ENCODE assay signal across 26 cellular contexts in the genomic region with DNA sequence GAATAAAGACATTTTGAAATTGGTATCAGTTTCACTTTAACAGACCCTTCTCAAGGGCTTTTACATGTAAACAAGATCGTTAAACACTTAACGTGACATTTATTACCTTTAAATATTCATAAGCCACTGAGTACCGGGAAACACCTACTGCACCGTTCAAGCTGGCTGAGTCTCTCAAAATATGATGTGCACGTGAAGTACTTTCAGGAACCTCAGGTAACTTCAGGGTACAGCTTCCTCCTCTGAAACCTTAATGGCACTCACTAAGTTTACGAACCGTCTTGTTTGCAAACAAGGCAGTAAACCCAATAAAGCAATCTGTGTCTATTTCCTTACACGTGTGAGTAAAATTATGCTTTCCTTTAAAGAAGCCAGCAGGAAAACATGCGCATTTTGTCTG.
A peak's percentile ranks its signal among the peaks of the same experiment; 100 is the strongest.
DNase-seq lines count a peak whose midpoint lies in the region; ATAC-seq and TF ChIP-seq lines count a peak whose summit lies in the region.
"Had no signal": no experiment of that assay in that cellular context is flagged by ENCODE, and none has a peak within 500 bp of the region (broad histone marks: within the 10 kb centered on the region; RNA-seq: fewer than 3 reads in every experiment).

No MANE protein-coding gene starts in this region.

- H3K27ac Mint-ChIP-seq in natural killer cell: no peak overlapping the region
- H3K27ac Mint-ChIP-seq: activated naive CD4-positive, alpha-beta T cell treated with anti-CD3 and anti-CD28 coated beads, Interleukin-2, amount 50 U/mL, for 24 hours; neural progenitor cell; stimulated activated effector memory CD8-positive, alpha-beta T cell treated with anti-CD3 and anti-CD28 coated beads, Interleukin-12 subunit alpha, Interleukin-12 subunit beta, amount 100 ng/mL, for 72 hours had no signal

- DNase-seq in DMS153 (lab: John Stamatoyannopoulos, UW): peak; percentile 8
- DNase-seq in DMS79 (lab: John Stamatoyannopoulos, UW): peak; percentile 49
- peak; percentile 29 to 43 for DNase-seq in NCI-H526 (lab: John Stamatoyannopoulos, UW)
- DNase-seq in left colon: no peak
- DNase-seq in OCI-M2 (lab: John Stamatoyannopoulos, UW; ENCODE audit: unreplicated experiment): no peak
- no peak for DNase-seq in Peyer's patch
- DNase-seq in natural killer cell: no peak
- DNase-seq: activated CD4-positive, alpha-beta T cell treated with anti-CD3 and anti-CD28 coated beads for 48 hours; amygdala; IMR-90; kidney glomerular epithelial cell; mesendoderm; NCI-H524 treated with DMSO at 0.1 percent for 48 hours; pancreas; retina; RPMI8226; SJCRH30; SW 1271; T-helper 9 cell had no signal

- no peaks in the 10 kb centered on the region for H3K27me3 Mint-ChIP-seq in natural killer cell (ENCODE audit: low read depth in 2 of 2)

- H3K27ac ChIP-seq in Peyer's patch: no peak overlapping the region
- H3K27ac ChIP-seq: BLaER1, gastroesophageal sphincter, neural progenitor cell, pancreas, SJCRH30, tibial nerve, VCaP had no signal

- no peak overlapping the region for H3K4me3 ChIP-seq in Peyer's patch
- H3K4me3 ChIP-seq: BLaER1, gastroesophageal sphincter, neural progenitor cell, pancreas, SJCRH30, tibial nerve had no signal

- peak; percentile 51 for ATAC-seq in left colon
- no peak for ATAC-seq in natural killer cell
- ATAC-seq: gastroesophageal sphincter; pancreas; stimulated activated effector memory CD8-positive, alpha-beta T cell treated with anti-CD3 and anti-CD28 coated beads, Interleukin-12 subunit alpha, Interleukin-12 subunit beta, amount 100 ng/mL, for 72 hours had no signal

- TF ChIP-seq POLR2A in Peyer's patch (IDR thresholded peaks at IDR 0.05): no peak

- no peaks in the 10 kb centered on the region for H3K9me3 ChIP-seq in Peyer's patch
- H3K9me3 ChIP-seq: BLaER1, gastroesophageal sphincter, pancreas, SJCRH30, tibial nerve had no signal

- no peaks in the 10 kb centered on the region for H3K4me1 ChIP-seq in Peyer's patch
- H3K4me1 ChIP-seq: BLaER1, gastroesophageal sphincter, pancreas, SJCRH30, tibial nerve had no signal

- no peak overlapping the region for H3K4me3 Mint-ChIP-seq in natural killer cell
- H3K4me3 Mint-ChIP-seq: activated naive CD4-positive, alpha-beta T cell treated with anti-CD3 and anti-CD28 coated beads, Interleukin-2, amount 50 U/mL, for 24 hours; neural progenitor cell; stimulated activated effector memory CD8-positive, alpha-beta T cell treated with anti-CD3 and anti-CD28 coated beads, Interleukin-12 subunit alpha, Interleukin-12 subunit beta, amount 100 ng/mL, for 72 hours had no signal

- no peaks in the 10 kb centered on the region for H3K36me3 Mint-ChIP-seq in natural killer cell
- H3K36me3 Mint-ChIP-seq: activated naive CD4-positive, alpha-beta T cell treated with anti-CD3 and anti-CD28 coated beads, Interleukin-2, amount 50 U/mL, for 24 hours; neural progenitor cell; stimulated activated effector memory CD8-positive, alpha-beta T cell treated with anti-CD3 and anti-CD28 coated beads, Interleukin-12 subunit alpha, Interleukin-12 subunit beta, amount 100 ng/mL, for 72 hours had no signal

- H3K9me3 Mint-ChIP-seq in natural killer cell: peaks cover 3 to 6% of the 10 kb centered on the region in 2 donors
- H3K9me3 Mint-ChIP-seq: activated naive CD4-positive, alpha-beta T cell treated with anti-CD3 and anti-CD28 coated beads, Interleukin-2, amount 50 U/mL, for 24 hours; neural progenitor cell had no signal

- H3K4me1 Mint-ChIP-seq in natural killer cell: no peaks in the 10 kb centered on the region
- H3K4me1 Mint-ChIP-seq: activated naive CD4-positive, alpha-beta T cell treated with anti-CD3 and anti-CD28 coated beads, Interleukin-2, amount 50 U/mL, for 24 hours; neural progenitor cell; stimulated activated effector memory CD8-positive, alpha-beta T cell treated with anti-CD3 and anti-CD28 coated beads, Interleukin-12 subunit alpha, Interleukin-12 subunit beta, amount 100 ng/mL, for 72 hours had no signal

- TF ChIP-seq CTCF in Peyer's patch (IDR thresholded peaks at IDR 0.05): no peak
- TF ChIP-seq CTCF in natural killer cell (IDR thresholded peaks at IDR 0.05): no peak

- H3K36me3 ChIP-seq in Peyer's patch: no peaks in the 10 kb centered on the region
- H3K36me3 ChIP-seq: BLaER1, gastroesophageal sphincter, neural progenitor cell, pancreas, SJCRH30, tibial nerve had no signal

- intact Hi-C loops in left colon (cut with DNase I, micrococcal nuclease) (no loop called here), natural killer cell (cut with micrococcal nuclease) (no loop called here)

- no peaks in the 10 kb centered on the region for H3K27me3 ChIP-seq in Peyer's patch
- H3K27me3 ChIP-seq: BLaER1, gastroesophageal sphincter, neural progenitor cell, pancreas, SJCRH30, tibial nerve had no signal

Comparison
In these comparisons a context has a peak if more than half of its experiments do, and no peak if none do; other contexts are left out.
1. DNase-seq: peak in DMS153 (single experiment), DMS79 (single experiment) and NCI-H526 (2 of 2); none in left colon (0 of 2), OCI-M2 (single experiment), Peyer's patch (0 of 3) and natural killer cell (single experiment).